1 cellular context compared by ENCODE assay signal in genomic region chr17:72120878-72121163, GRCh38.
A peak's percentile ranks its signal among the peaks of the same experiment; 100 is the strongest.
TF ChIP-seq lines count a peak whose summit lies in the region.

Gene SOX9 (plus strand): TSS chr17:72121020. CDS start chr17:72121392, 372 bp downstream.

TF ChIP-seq in HepG2, 621 proteins besides CTCF, POLR2A, EP300 and RAD21 (continued from another document and continues in another):
- TF ChIP-seq ZBTB34 (CRISPR knock-in tag; IDR thresholded peaks at IDR 0.05) (0 out of 2 replicates have a peak, but pooled peaks have one; percentile 31), ZFP90 (CRISPR knock-in tag; IDR thresholded peaks at IDR 0.05; ENCODE audit: borderline replicate concordance) (0 out of 2 replicates have a peak, but pooled peaks have one; percentile 80), SP5 (CRISPR knock-in tag; IDR thresholded peaks at IDR 0.05; ENCODE audit: borderline replicate concordance, low read depth) (peak; percentile 39; the same call in 1 of the 2 replicates), KDM6A (CRISPR knock-in tag; IDR thresholded peaks at IDR 0.05; ENCODE audit: low read depth) (0 out of 2 replicates have a peak, but pooled peaks have one; percentile 13), ELF1 (CRISPR knock-in tag; IDR thresholded peaks at IDR 0.05) (peak; percentile 22; the same call in 1 of the 2 replicates), CREM (IDR thresholded peaks at IDR 0.05) (0 out of 2 replicates have a peak, but pooled peaks have one; percentile 30), CREM (CRISPR knock-in tag; IDR thresholded peaks at IDR 0.05) (no peak), NONO (IDR thresholded peaks at IDR 0.05) (no peak), NONO (CRISPR knock-in tag; conservative IDR thresholded peaks at IDR 0.05) (peak; percentile 67; the same call in 1 of the 2 replicates), THAP11 (CRISPR knock-in tag; IDR thresholded peaks at IDR 0.05) (peak; percentile 26; the same call in 1 of the 2 replicates), ZNF274 (CRISPR knock-in tag; IDR thresholded peaks at IDR 0.05) (no peak), PBX2 (CRISPR knock-in tag; IDR thresholded peaks at IDR 0.05) (peak; percentile 63), AGO2 (optimal IDR thresholded peaks at IDR 0.05; ENCODE audit: low read depth, low read length) (no peak), STAT6 (CRISPR knock-in tag; IDR thresholded peaks at IDR 0.05; ENCODE audit: borderline replicate concordance) (no peak), MXD1 (CRISPR knock-in tag; IDR thresholded peaks at IDR 0.05) (no peak), IKZF5 (CRISPR knock-in tag; IDR thresholded peaks at IDR 0.05) (0 out of 2 replicates have a peak, but pooled peaks have one; percentile 19), PAF1 (CRISPR knock-in tag; IDR thresholded peaks at IDR 0.05) (no peak), TARDBP (CRISPR knock-in tag; IDR thresholded peaks at IDR 0.05) (no peak), SOX13 (IDR thresholded peaks at IDR 0.05) (0 out of 2 replicates have a peak, but pooled peaks have one; percentile 35), SOX13 (CRISPR knock-in tag; conservative IDR thresholded peaks at IDR 0.05 in 1 of 2, IDR thresholded peaks at IDR 0.05 in 1 of 2) (no peak; a peak in 1 of 4 replicates), SAP130 (CRISPR knock-in tag; IDR thresholded peaks at IDR 0.05; ENCODE audit: low read depth) (peak; percentile 39), SCMH1 (CRISPR knock-in tag; IDR thresholded peaks at IDR 0.05; ENCODE audit: borderline replicate concordance) (no peak), ZNF124 (CRISPR knock-in tag; IDR thresholded peaks at IDR 0.05) (peak; percentile 71), SOX5 (CRISPR knock-in tag; IDR thresholded peaks at IDR 0.05; ENCODE audit: borderline replicate concordance) (peak; percentile 51; the same call in 1 of the 2 replicates), ETV6 (CRISPR knock-in tag; conservative IDR thresholded peaks at IDR 0.05) (0 out of 2 replicates have a peak, but pooled peaks have one; percentile 26), TGIF2 (CRISPR knock-in tag; IDR thresholded peaks at IDR 0.05) (peak; percentile 84), FOXJ3 (CRISPR knock-in tag; IDR thresholded peaks at IDR 0.05; ENCODE audit: borderline replicate concordance) (peak; percentile 56; the same call in 1 of the 2 replicates)
- TF ChIP-seq, protein P1, sequence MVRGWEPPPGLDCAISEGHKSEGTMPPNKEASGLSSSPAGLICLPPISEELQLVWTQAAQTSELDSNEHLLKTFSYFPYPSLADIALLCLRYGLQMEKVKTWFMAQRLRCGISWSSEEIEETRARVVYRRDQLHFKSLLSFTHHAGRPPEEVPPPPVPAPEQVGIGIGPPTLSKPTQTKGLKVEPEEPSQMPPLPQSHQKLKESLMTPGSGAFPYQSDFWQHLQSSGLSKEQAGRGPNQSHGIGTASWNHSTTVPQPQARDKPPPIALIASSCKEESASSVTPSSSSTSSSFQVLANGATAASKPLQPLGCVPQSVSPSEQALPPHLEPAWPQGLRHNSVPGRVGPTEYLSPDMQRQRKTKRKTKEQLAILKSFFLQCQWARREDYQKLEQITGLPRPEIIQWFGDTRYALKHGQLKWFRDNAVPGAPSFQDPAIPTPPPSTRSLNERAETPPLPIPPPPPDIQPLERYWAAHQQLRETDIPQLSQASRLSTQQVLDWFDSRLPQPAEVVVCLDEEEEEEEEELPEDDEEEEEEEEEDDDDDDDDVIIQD (CRISPR knock-in tag; IDR thresholded peaks at IDR 0.05; ENCODE audit: low read depth): peak; percentile 74
- TF ChIP-seq, protein P2, sequence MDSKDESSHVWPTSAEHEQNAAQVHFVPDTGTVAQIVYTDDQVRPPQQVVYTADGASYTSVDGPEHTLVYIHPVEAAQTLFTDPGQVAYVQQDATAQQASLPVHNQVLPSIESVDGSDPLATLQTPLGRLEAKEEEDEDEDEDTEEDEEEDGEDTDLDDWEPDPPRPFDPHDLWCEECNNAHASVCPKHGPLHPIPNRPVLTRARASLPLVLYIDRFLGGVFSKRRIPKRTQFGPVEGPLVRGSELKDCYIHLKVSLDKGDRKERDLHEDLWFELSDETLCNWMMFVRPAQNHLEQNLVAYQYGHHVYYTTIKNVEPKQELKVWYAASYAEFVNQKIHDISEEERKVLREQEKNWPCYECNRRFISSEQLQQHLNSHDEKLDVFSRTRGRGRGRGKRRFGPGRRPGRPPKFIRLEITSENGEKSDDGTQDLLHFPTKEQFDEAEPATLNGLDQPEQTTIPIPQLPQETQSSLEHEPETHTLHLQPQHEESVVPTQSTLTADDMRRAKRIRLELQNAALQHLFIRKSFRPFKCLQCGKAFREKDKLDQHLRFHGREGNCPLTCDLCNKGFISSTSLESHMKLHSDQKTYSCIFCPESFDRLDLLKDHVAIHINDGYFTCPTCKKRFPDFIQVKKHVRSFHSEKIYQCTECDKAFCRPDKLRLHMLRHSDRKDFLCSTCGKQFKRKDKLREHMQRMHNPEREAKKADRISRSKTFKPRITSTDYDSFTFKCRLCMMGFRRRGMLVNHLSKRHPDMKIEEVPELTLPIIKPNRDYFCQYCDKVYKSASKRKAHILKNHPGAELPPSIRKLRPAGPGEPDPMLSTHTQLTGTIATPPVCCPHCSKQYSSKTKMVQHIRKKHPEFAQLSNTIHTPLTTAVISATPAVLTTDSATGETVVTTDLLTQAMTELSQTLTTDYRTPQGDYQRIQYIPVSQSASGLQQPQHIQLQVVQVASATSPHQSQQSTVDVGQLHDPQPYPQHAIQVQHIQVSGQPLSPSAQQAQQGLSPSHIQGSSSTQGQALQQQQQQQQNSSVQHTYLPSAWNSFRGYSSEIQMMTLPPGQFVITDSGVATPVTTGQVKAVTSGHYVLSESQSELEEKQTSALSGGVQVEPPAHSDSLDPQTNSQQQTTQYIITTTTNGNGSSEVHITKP (CRISPR knock-in tag; IDR thresholded peaks at IDR 0.05; ENCODE audit: low read depth): 0 out of 2 replicates have a peak, but pooled peaks have one; percentile 20
- TF ChIP-seq, protein P3, sequence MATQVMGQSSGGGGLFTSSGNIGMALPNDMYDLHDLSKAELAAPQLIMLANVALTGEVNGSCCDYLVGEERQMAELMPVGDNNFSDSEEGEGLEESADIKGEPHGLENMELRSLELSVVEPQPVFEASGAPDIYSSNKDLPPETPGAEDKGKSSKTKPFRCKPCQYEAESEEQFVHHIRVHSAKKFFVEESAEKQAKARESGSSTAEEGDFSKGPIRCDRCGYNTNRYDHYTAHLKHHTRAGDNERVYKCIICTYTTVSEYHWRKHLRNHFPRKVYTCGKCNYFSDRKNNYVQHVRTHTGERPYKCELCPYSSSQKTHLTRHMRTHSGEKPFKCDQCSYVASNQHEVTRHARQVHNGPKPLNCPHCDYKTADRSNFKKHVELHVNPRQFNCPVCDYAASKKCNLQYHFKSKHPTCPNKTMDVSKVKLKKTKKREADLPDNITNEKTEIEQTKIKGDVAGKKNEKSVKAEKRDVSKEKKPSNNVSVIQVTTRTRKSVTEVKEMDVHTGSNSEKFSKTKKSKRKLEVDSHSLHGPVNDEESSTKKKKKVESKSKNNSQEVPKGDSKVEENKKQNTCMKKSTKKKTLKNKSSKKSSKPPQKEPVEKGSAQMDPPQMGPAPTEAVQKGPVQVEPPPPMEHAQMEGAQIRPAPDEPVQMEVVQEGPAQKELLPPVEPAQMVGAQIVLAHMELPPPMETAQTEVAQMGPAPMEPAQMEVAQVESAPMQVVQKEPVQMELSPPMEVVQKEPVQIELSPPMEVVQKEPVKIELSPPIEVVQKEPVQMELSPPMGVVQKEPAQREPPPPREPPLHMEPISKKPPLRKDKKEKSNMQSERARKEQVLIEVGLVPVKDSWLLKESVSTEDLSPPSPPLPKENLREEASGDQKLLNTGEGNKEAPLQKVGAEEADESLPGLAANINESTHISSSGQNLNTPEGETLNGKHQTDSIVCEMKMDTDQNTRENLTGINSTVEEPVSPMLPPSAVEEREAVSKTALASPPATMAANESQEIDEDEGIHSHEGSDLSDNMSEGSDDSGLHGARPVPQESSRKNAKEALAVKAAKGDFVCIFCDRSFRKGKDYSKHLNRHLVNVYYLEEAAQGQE (IDR thresholded peaks at IDR 0.05; ENCODE audit: borderline replicate concordance in 1 of 2, low read depth in 1 of 2, low read length in 2 of 2): peak in 1 of 2 experiments; percentile 83; a peak in 2 of 4 replicates
- TF ChIP-seq, protein P4, sequence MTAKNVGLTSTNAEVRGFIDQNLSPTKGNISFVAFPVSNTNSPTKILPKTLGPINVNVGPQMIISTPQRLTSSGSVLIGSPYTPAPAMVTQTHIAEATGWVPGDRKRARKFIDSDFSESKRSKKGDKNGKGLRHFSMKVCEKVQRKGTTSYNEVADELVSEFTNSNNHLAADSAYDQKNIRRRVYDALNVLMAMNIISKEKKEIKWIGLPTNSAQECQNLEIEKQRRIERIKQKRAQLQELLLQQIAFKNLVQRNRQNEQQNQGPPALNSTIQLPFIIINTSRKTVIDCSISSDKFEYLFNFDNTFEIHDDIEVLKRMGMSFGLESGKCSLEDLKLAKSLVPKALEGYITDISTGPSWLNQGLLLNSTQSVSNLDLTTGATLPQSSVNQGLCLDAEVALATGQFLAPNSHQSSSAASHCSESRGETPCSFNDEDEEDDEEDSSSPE (CRISPR knock-in tag; IDR thresholded peaks at IDR 0.05): peak; percentile 30; the same call in 1 of the 2 replicates
- TF ChIP-seq, protein P5, sequence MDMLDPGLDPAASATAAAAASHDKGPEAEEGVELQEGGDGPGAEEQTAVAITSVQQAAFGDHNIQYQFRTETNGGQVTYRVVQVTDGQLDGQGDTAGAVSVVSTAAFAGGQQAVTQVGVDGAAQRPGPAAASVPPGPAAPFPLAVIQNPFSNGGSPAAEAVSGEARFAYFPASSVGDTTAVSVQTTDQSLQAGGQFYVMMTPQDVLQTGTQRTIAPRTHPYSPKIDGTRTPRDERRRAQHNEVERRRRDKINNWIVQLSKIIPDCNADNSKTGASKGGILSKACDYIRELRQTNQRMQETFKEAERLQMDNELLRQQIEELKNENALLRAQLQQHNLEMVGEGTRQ (IDR thresholded peaks at IDR 0.05; ENCODE audit: low read depth, low read length): no peak
- TF ChIP-seq, protein P5 (CRISPR knock-in tag; IDR thresholded peaks at IDR 0.05; ENCODE audit: borderline replicate concordance): no peak
- TF ChIP-seq, protein P6, sequence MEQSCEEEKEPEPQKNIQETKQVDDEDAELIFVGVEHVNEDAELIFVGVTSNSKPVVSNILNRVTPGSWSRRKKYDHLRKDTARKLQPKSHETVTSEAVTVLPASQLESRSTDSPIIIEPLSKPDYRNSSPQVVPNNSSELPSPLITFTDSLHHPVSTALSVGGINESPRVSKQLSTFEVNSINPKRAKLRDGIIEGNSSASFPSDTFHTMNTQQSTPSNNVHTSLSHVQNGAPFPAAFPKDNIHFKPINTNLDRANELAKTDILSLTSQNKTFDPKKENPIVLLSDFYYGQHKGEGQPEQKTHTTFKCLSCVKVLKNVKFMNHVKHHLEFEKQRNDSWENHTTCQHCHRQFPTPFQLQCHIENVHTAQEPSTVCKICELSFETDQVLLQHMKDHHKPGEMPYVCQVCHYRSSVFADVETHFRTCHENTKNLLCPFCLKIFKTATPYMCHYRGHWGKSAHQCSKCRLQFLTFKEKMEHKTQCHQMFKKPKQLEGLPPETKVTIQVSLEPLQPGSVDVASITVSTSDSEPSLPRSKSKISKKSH (CRISPR knock-in tag; IDR thresholded peaks at IDR 0.05; ENCODE audit: borderline replicate concordance): no peak
